Comparison of ENCODE assay signal across 14 cellular contexts in genomic region chr10:70759769-70760168, GRCh38. TPM values are rescaled to one million over a fixed set of nuclear protein-coding genes. Genes with fewer than 3 reads are reported as not detected.
DNase-seq lines count a peak whose midpoint lies in the region; ATAC-seq and TF ChIP-seq lines count a peak whose summit lies in the region.
"Had no signal": no experiment of that assay in that cellular context is flagged by ENCODE, and none has a peak within 500 bp of the region (broad histone marks: within the 10 kb centered on the region; RNA-seq: fewer than 3 reads in every experiment).

No MANE protein-coding gene starts in this region.

- peak overlapping the region in 10 of 11 experiments; percentile 17 to 86 (median 78); a peak in 16 of 22 replicates for H3K9ac ChIP-seq in BLaER1 treated with 17β-estradiol and CSF1 and Interleukin-3, amounts not matched to agents 10 nM and 100 nM

- H3K9me2 ChIP-seq in GM23338 (ENCODE audit: insufficient read depth) (no peaks in the 10 kb centered on the region), OCI-LY7 (ENCODE audit: insufficient read depth, low read length) (no peaks in the 10 kb centered on the region)

- H3K4me1 ChIP-seq in BLaER1 treated with 17β-estradiol and CSF1 and Interleukin-3, amounts not matched to agents 10 nM and 100 nM = peaks cover 39 to 63% (median 59%) of the 10 kb centered on the region in 10 experiments
- peaks cover 10% of the 10 kb centered on the region; the same call in 1 of the 2 replicates for H3K4me1 ChIP-seq in GM23338 (ENCODE audit: insufficient read depth)
- peaks cover 9% of the 10 kb centered on the region for H3K4me1 ChIP-seq in OCI-LY7 (ENCODE audit: insufficient read depth, low read length, poor library complexity, severe bottlenecking)

- intact Hi-C loops in OCI-LY7 (cut with micrococcal nuclease; ENCODE audit: unreplicated experiment) = loop anchor here (1.0 to 10.0 kb wide), 4 partner anchors 135 to 298 kb away; no protein-coding TSS in a partner anchor

- DNase-seq in GM23338 (ENCODE audit: low spot score) = peak; percentile 12
- DNase-seq in OCI-LY7 (ENCODE audit: low spot score) = peak; percentile 47
- no peak for DNase-seq in germinal center (ENCODE audit: low spot score)
- DNase-seq in NCI-H524 treated with DMSO at 0.1 percent for 48 hours (lab: John Stamatoyannopoulos, UW) = no peak
- DNase-seq in hepatic stellate cell (ENCODE audit: low spot score) = no peak

- no peaks in the 10 kb centered on the region for H3K27me3 ChIP-seq in BLaER1 treated with 17β-estradiol and CSF1 and Interleukin-3, amounts not matched to agents 10 nM and 100 nM
- H3K27me3 ChIP-seq in GM23338 (ENCODE audit: insufficient read depth) = no peaks in the 10 kb centered on the region
- H3K27me3 ChIP-seq: left lung had no signal

- H3K4me1 Mint-ChIP-seq in GM23338 = peaks cover 24% of the 10 kb centered on the region

- H3K9me3 ChIP-seq in BLaER1 treated with 17β-estradiol and CSF1 and Interleukin-3, amounts not matched to agents 10 nM and 100 nM (replicated peaks in 1 of 11) = peaks cover 0 to under 1% (median 0%) of the 10 kb centered on the region in 11 experiments; a peak in 3 of 22 replicates
- no peaks in the 10 kb centered on the region for H3K9me3 ChIP-seq in OCI-LY7 (ENCODE audit: low read length)
- H3K9me3 ChIP-seq: left lung had no signal

- H3K27ac ChIP-seq in BLaER1 treated with 17β-estradiol and CSF1 and Interleukin-3, amounts not matched to agents 10 nM and 100 nM = peak overlapping the region in 9 of 11 experiments; percentile 58 to 97 (median 93); a peak in 18 of 22 replicates
- H3K27ac ChIP-seq in GM23338 (ENCODE audit: low read depth) (no peak overlapping the region), OCI-LY7 (ENCODE audit: low read depth, low read length, poor library complexity, severe bottlenecking) (no peak overlapping the region)
- H3K27ac ChIP-seq: left lung had no signal

- TF ChIP-seq CTCF in GM23338 (conservative IDR thresholded peaks at IDR 0.05; ENCODE audit: low read depth in 2 of 2) = no peak
- TF ChIP-seq CTCF in OCI-LY7 (conservative IDR thresholded peaks at IDR 0.05; ENCODE audit: low read length) = no peak

- H3K4me3 Mint-ChIP-seq in GM23338 = no peak overlapping the region
- H3K4me3 Mint-ChIP-seq: CD8-positive, alpha-beta T cell; nephron had no signal

- no peak overlapping the region for H3K27ac Mint-ChIP-seq in GM23338
- H3K27ac Mint-ChIP-seq: CD8-positive, alpha-beta T cell had no signal

- H3K79me2 ChIP-seq in GM23338 (replicated peaks; ENCODE audit: insufficient read depth) (no peaks in the 10 kb centered on the region), OCI-LY7 (ENCODE audit: insufficient read depth, low read depth, low read length) (no peaks in the 10 kb centered on the region)

- H3K27me3 Mint-ChIP-seq in GM23338 (ENCODE audit: insufficient read depth, low read depth, poor library complexity) = peaks cover 12% of the 10 kb centered on the region

- ATAC-seq in GM23338 (peak; percentile 27), esophagus mucosa (peak; percentile 80), GM18858 (IDR thresholded peaks at IDR 0.05; ENCODE audit: unreplicated experiment) (no peak)

- CTCF ChIA-PET in OCI-LY7 (lab: Charles Lee; ENCODE audit: unreplicated experiment) = interaction anchor here (0.6 kb wide), 1 partner anchor 13 kb away, joined by 9 read pairs; no protein-coding TSS in a partner anchor

- no peaks in the 10 kb centered on the region for H3K36me3 ChIP-seq in BLaER1 treated with 17β-estradiol and CSF1 and Interleukin-3, amounts not matched to agents 10 nM and 100 nM
- no peaks in the 10 kb centered on the region for H3K36me3 ChIP-seq in GM23338 (ENCODE audit: insufficient read depth)
- no peaks in the 10 kb centered on the region for H3K36me3 ChIP-seq in OCI-LY7 (ENCODE audit: insufficient read depth, low read length)
- H3K36me3 ChIP-seq: left lung had no signal

- H3F3A ChIP-seq in GM23338 (replicated peaks; ENCODE audit: low read depth) = no peaks in the 10 kb centered on the region

- peak overlapping the region; percentile 46 to 98 (median 89) for H3K4me2 ChIP-seq in BLaER1 treated with 17β-estradiol and CSF1 and Interleukin-3, amounts not matched to agents 10 nM and 100 nM
- no peak overlapping the region for H3K4me2 ChIP-seq in GM23338
- H3K4me2 ChIP-seq in OCI-LY7 (ENCODE audit: low read length) = no peak overlapping the region

- H3K36me3 Mint-ChIP-seq in GM23338 (ENCODE audit: low read depth) = no peaks in the 10 kb centered on the region
- H3K36me3 Mint-ChIP-seq: CD8-positive, alpha-beta T cell had no signal

- H4K20me1 ChIP-seq in BLaER1 treated with 17β-estradiol and CSF1 and Interleukin-3, amounts not matched to agents 10 nM and 100 nM = no peaks in the 10 kb centered on the region
- H4K20me1 ChIP-seq in GM23338 (replicated peaks; ENCODE audit: insufficient read depth) = no peaks in the 10 kb centered on the region
- no peaks in the 10 kb centered on the region for H4K20me1 ChIP-seq in OCI-LY7 (ENCODE audit: insufficient read depth, low read length)

- H3K9me3 Mint-ChIP-seq in GM23338 = peaks cover 4% of the 10 kb centered on the region; the same call in 2 of the 3 replicates
- H3K9me3 Mint-ChIP-seq: CD8-positive, alpha-beta T cell; nephron had no signal

- BruUV-seq in OCI-LY7 (replicated peaks; lab: Mats Ljungman, UMichigan) = no TSS peak

- POLR2A ChIA-PET in OCI-LY7 (lab: Charles Lee) = interaction anchor here (0.5 to 1.0 kb wide), 3 partner anchors 197 to 202 kb away, joined by 3 to 4 read pairs (median 3); no protein-coding TSS in a partner anchor

- no peak overlapping the region; the same call in 1 of the 2 replicates for H2AFZ ChIP-seq in GM23338
- no peak overlapping the region for H2AFZ ChIP-seq in OCI-LY7 (ENCODE audit: low read length)

- H3K4me3 ChIP-seq in BLaER1 treated with 17β-estradiol and CSF1 and Interleukin-3, amounts not matched to agents 10 nM and 100 nM = no peak overlapping the region
- H3K4me3 ChIP-seq in GM23338 = no peak overlapping the region
- H3K4me3 ChIP-seq in OCI-LY7 (ENCODE audit: low read depth, low read length, poor library complexity, severe bottlenecking) = no peak overlapping the region
- H3K4me3 ChIP-seq: left lung had no signal

TF ChIP-seq in GM23338, 12 proteins besides CTCF, POLR2A, EP300 and RAD21 (continues in another document):
- TF ChIP-seq ZNF114 (CRISPR knock-in tag; IDR thresholded peaks at IDR 0.05) = no peak
- no peak for TF ChIP-seq JUNB (IDR thresholded peaks at IDR 0.05; ENCODE audit: unreplicated experiment)
- TF ChIP-seq ETS1 (IDR thresholded peaks at IDR 0.05) = no peak
- no peak for TF ChIP-seq ZNF331 (CRISPR knock-in tag; IDR thresholded peaks at IDR 0.05; ENCODE audit: low read depth)

RNA-seq across cellular contexts. Expression of gene TBATA, which starts 25.4 kb away (rescaled TPM):
- total RNA-seq in GM23338 (2014; rRNA removed; shearing (Covaris generic)) = not detected in 2 replicates
- polyA plus RNA-seq in GM23338 (2016; fragmentation: Nextera tagmentation; extraction: Ambion mirVana) = not detected in 2 replicates
- total RNA-seq in OCI-LY7 (2014; rRNA removed; shearing (Covaris generic)) = not detected in 2 replicates
- not detected in 2 replicates for total RNA-seq in OCI-LY7 (2022)
- total RNA-seq in esophagus mucosa = not detected
- total RNA-seq: CD8-positive, alpha-beta T cell; endothelial cell of umbilical vein; IMR-90; left lung; RPMI7951 had no signal
- polyA plus RNA-seq: endothelial cell of umbilical vein, IMR-90 had no signal

RNA-seq across cellular contexts. Expression of gene SGPL1, which starts 56.0 kb away (rescaled TPM):
- total RNA-seq in GM23338 (2014; rRNA removed; shearing (Covaris generic)) = 42.7 and 43.5 TPM in 2 replicates
- polyA plus RNA-seq in GM23338 (2016; fragmentation: Nextera tagmentation; extraction: Ambion mirVana) = 10.6 and 12.0 TPM in 2 replicates
- total RNA-seq in OCI-LY7 (2014; rRNA removed; shearing (Covaris generic)) = 11.7 and 14.2 TPM in 2 replicates
- total RNA-seq in OCI-LY7 (2022) = 23.4 and 25.1 TPM in 2 replicates
- total RNA-seq in esophagus mucosa = 62.1 TPM

Comparison
In these comparisons a context has a peak if more than half of its experiments do, and no peak if none do; other contexts are left out.
1. H3K27ac ChIP-seq: peak in BLaER1 treated with 17β-estradiol and CSF1 and Interleukin-3, amounts not matched to agents 10 nM and 100 nM (9 of 11); none in GM23338 (single experiment) and OCI-LY7 (single experiment).
2. H3K4me2 ChIP-seq: peak in BLaER1 treated with 17β-estradiol and CSF1 and Interleukin-3, amounts not matched to agents 10 nM and 100 nM (11 of 11); none in GM23338 (single experiment) and OCI-LY7 (single experiment).
3. DNase-seq: peak in GM23338 (single experiment) and OCI-LY7 (single experiment); none in germinal center (single experiment), NCI-H524 treated with DMSO at 0.1 percent for 48 hours (single experiment) and hepatic stellate cell (single experiment).